ENCODE assay signal across 10 cellular contexts in genomic region chr2:8154936-8155335, GRCh38.
DNase-seq lines count a peak whose midpoint lies in the region; ATAC-seq and TF ChIP-seq lines count a peak whose summit lies in the region.
"Had no signal": no experiment of that assay in that cellular context is flagged by ENCODE, and none has a peak within 500 bp of the region (broad histone marks: within the 10 kb centered on the region; RNA-seq: fewer than 3 reads in every experiment).

No MANE protein-coding gene starts in this region.

- H3K9me3 Mint-ChIP-seq in HFFc6, result no peaks in the 10 kb centered on the region
- H3K9me3 Mint-ChIP-seq in activated naive CD4-positive, alpha-beta T cell treated with anti-CD3 and anti-CD28 coated beads, Interleukin-2, amount 50 U/mL, for 72 hours, result peaks cover 25 to 48% of the 10 kb centered on the region in 2 donors

- H3K4me3 ChIP-seq in BJ (ENCODE audit: low read depth, low read length), result no peak overlapping the region

- peaks cover 40% of the 10 kb centered on the region for H3K4me1 Mint-ChIP-seq in HFFc6 (ENCODE audit: low read depth)

- CTCF ChIA-PET in BJ (lab: Yijun Ruan, JAX), result interaction anchor here (1.3 kb wide), 1 partner anchor 17 kb away, joined by 3 read pairs; no protein-coding TSS in a partner anchor

- H3K36me3 ChIP-seq in BJ (ENCODE audit: control insufficient read depth, insufficient read depth, low read length), result no peaks in the 10 kb centered on the region

- ATAC-seq in activated naive CD4-positive, alpha-beta T cell treated with anti-CD3 and anti-CD28 coated beads, Interleukin-2, amount 50 U/mL, for 72 hours, result peak; percentile 93 to 96
- no peak for ATAC-seq in GM19035 (IDR thresholded peaks at IDR 0.05; ENCODE audit: unreplicated experiment)

- TF ChIP-seq CTCF in BJ (IDR thresholded peaks at IDR 0.05; ENCODE audit: insufficient read depth, low read depth, low read length), result no peak
- TF ChIP-seq CTCF in HFFc6 (IDR thresholded peaks at IDR 0.05), result no peak

- peaks cover 10% of the 10 kb centered on the region for H3K36me3 Mint-ChIP-seq in HFFc6 (ENCODE audit: low read depth)
- H3K36me3 Mint-ChIP-seq in activated naive CD4-positive, alpha-beta T cell treated with anti-CD3 and anti-CD28 coated beads, Interleukin-2, amount 50 U/mL, for 72 hours, result peaks cover 18 to 59% of the 10 kb centered on the region in 2 donors
- H3K36me3 Mint-ChIP-seq: memory B cell had no signal

- no peak overlapping the region for H3K4me3 Mint-ChIP-seq in HFFc6
- H3K4me3 Mint-ChIP-seq: memory B cell had no signal

- POLR2A ChIA-PET in BJ (lab: Charles Lee), result no interaction called here

- no peaks in the 10 kb centered on the region for H3K27me3 Mint-ChIP-seq in HFFc6 (ENCODE audit: insufficient read depth)

- DNase-seq in BJ (ENCODE audit: low read depth), result peak; percentile 35
- peak; percentile 52 for DNase-seq in HFFc6
- DNase-seq in activated naive CD4-positive, alpha-beta T cell treated with anti-CD3 and anti-CD28 coated beads, Interleukin-2, amount 50 U/mL, for 72 hours (ENCODE audit: low spot score in 2 of 2), result peak; percentile 6 to 61
- DNase-seq in stimulated activated CD4-positive, alpha-beta T cell treated with anti-CD3 and anti-CD28 coated beads, Interleukin-1b, Interleukin-23, amount 100 ng/mL, for 4 hours (ENCODE audit: low read depth in 2 of 2), result peak; percentile 3 to 10
- no peak for DNase-seq in AML-193 (lab: John Stamatoyannopoulos, UW)
- DNase-seq in GOT3 (lab: John Stamatoyannopoulos, UW), result no peak
- DNase-seq: amniotic stem cell, DMS 273 treated with DMSO at 0.1 percent for 48 hours had no signal

- no peaks in the 10 kb centered on the region for H3K27me3 ChIP-seq in BJ (ENCODE audit: control insufficient read depth, insufficient read depth, low read length)

- peak overlapping the region; percentile 67 for H3K27ac Mint-ChIP-seq in HFFc6
- H3K27ac Mint-ChIP-seq in activated naive CD4-positive, alpha-beta T cell treated with anti-CD3 and anti-CD28 coated beads, Interleukin-2, amount 50 U/mL, for 72 hours, result peak overlapping the region; percentile 85 to 95
- H3K27ac Mint-ChIP-seq: memory B cell had no signal

Comparison
In these comparisons a context has a peak if more than half of its experiments do, and no peak if none do; other contexts are left out.
1. DNase-seq: peak in BJ (single experiment), HFFc6 (single experiment), activated naive CD4-positive, alpha-beta T cell treated with anti-CD3 and anti-CD28 coated beads, Interleukin-2, amount 50 U/mL, for 72 hours (2 of 2) and stimulated activated CD4-positive, alpha-beta T cell treated with anti-CD3 and anti-CD28 coated beads, Interleukin-1b, Interleukin-23, amount 100 ng/mL, for 4 hours (2 of 2); none in AML-193 (0 of 2) and GOT3 (single experiment).